In the genomic region with DNA sequence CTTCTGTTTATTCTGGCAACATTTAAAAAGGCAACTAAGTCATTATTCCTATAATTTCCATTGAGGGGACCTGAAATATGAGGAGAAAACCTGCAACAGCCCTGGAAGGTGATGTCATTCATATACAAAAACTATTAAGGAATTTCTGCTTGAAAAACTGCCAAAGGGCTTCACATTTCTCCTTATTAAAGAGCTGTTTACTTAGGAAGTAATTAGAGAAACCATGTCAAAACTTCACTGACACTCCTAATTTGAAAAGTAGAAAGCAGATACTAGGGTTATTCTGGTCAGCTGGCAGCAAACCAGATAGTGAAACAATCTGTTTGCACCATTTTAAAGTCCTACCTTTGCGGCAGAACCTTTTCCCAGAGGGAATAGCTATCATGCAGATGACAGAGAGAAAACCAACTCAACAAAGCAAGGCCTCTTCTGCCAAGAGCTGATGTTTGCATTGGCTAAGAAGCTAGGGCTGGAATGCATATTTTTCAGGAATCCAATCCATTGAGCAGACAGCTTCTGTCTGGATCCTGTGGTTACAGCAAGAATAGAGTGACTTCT, we compare ENCODE assay signal across 16 cellular contexts.
A peak's percentile ranks its signal among the peaks of the same experiment; 100 is the strongest.
DNase-seq lines count a peak whose midpoint lies in the region; ATAC-seq and TF ChIP-seq lines count a peak whose summit lies in the region.
"Had no signal": no experiment of that assay in that cellular context is flagged by ENCODE, and none has a peak within 500 bp of the region (broad histone marks: within the 10 kb centered on the region; RNA-seq: fewer than 3 reads in every experiment).

No MANE protein-coding gene starts in this region.

- TF ChIP-seq CTCF in fibroblast of the aortic adventitia (IDR thresholded peaks at IDR 0.05; ENCODE audit: insufficient read depth, low read length): no peak

- no peaks in the 10 kb centered on the region for H3K27me3 ChIP-seq in SJCRH30
- H3K27me3 ChIP-seq: adrenal gland, gastrocnemius medialis had no signal

- DNase-seq in NCI-H2171 treated with DMSO at 0.1 percent for 48 hours (lab: John Stamatoyannopoulos, UW): peak; percentile 1
- DNase-seq in NCI-H2171 (lab: John Stamatoyannopoulos, UW): no peak
- peak; percentile 6 to 27 for DNase-seq in SJCRH30
- DNase-seq in fibroblast of the aortic adventitia (ENCODE audit: low read depth): peak; percentile 91
- DNase-seq in stromal cell of bone marrow (ENCODE audit: low read depth): peak; percentile 58
- DNase-seq in stimulated activated naive CD4-positive, alpha-beta T cell treated with Interleukin-2 at 50 U/mL for 16 hours (lab: John Stamatoyannopoulos, UW): no peak
- DNase-seq in stimulated activated CD4-positive, alpha-beta T cell treated with anti-CD3 and anti-CD28 coated beads, Interleukin-4, amount 100 ng/mL, for 4 hours: no peak
- DNase-seq: adrenal gland, gastrocnemius medialis, NCI-H187, nucleus accumbens, small intestine had no signal

- no peak overlapping the region for H3K4me3 ChIP-seq in SJCRH30
- H3K4me3 ChIP-seq in fibroblast of the aortic adventitia (ENCODE audit: low read depth, low read length): no peak overlapping the region
- H3K4me3 ChIP-seq: A549, adrenal gland, gastrocnemius medialis had no signal

- ATAC-seq in GM18861 (IDR thresholded peaks at IDR 0.05; ENCODE audit: unreplicated experiment): no peak
- ATAC-seq: A549, gastrocnemius medialis, HCT116 had no signal

- H3K36me3 ChIP-seq in SJCRH30: no peaks in the 10 kb centered on the region
- H3K36me3 ChIP-seq: adrenal gland, gastrocnemius medialis had no signal

- H3K4me1 ChIP-seq in SJCRH30: peaks cover 7% of the 10 kb centered on the region; the same call in 1 of the 2 replicates
- H3K4me1 ChIP-seq: A549, adrenal gland had no signal

- no peaks in the 10 kb centered on the region for H3K9me3 ChIP-seq in SJCRH30 (replicated peaks)
- H3K9me3 ChIP-seq: A549, adrenal gland, gastrocnemius medialis had no signal

- no peak overlapping the region for H3K27ac ChIP-seq in SJCRH30
- H3K27ac ChIP-seq: A549, adrenal gland, gastrocnemius medialis, KMS-11 had no signal

Comparison
In these comparisons a context has a peak if more than half of its experiments do, and no peak if none do; other contexts are left out.
1. DNase-seq: peak in NCI-H2171 treated with DMSO at 0.1 percent for 48 hours (single experiment), SJCRH30 (2 of 2), fibroblast of the aortic adventitia (single experiment) and stromal cell of bone marrow (single experiment); none in NCI-H2171 (single experiment), stimulated activated naive CD4-positive, alpha-beta T cell treated with Interleukin-2 at 50 U/mL for 16 hours (single experiment) and stimulated activated CD4-positive, alpha-beta T cell treated with anti-CD3 and anti-CD28 coated beads, Interleukin-4, amount 100 ng/mL, for 4 hours (0 of 2).